In genomic region chr4:100816646-100817045, GRCh38 we compare ENCODE assay signal across 11 cellular contexts.
"Had no signal": no experiment of that assay in that cellular context is flagged by ENCODE, and none has a peak within 500 bp of the region (broad histone marks: within the 10 kb centered on the region; RNA-seq: fewer than 3 reads in every experiment).

No MANE protein-coding gene starts in this region.

- H3K27me3 ChIP-seq: adrenal gland, gastrocnemius medialis, heart left ventricle had no signal

- H3K9me3 ChIP-seq: adrenal gland, gastrocnemius medialis, heart left ventricle, mucosa of descending colon had no signal

- DNase-seq: activated CD4-positive, alpha-beta T cell treated with anti-CD3 and anti-CD28 coated beads, Interleukin-2, amount 50 U/mL, for 48 hours; activated naive CD4-positive, alpha-beta T cell treated with anti-CD3 and anti-CD28 coated beads, Interleukin-2, amount 50 U/mL, for 16 hours; adrenal gland; gastrocnemius medialis; heart left ventricle; mucosa of descending colon; naive thymus-derived CD4-positive, alpha-beta T cell; stimulated activated CD4-positive, alpha-beta T cell treated with anti-CD3 and anti-CD28 coated beads, Interleukin-1b, Interleukin-23, amount 100 ng/mL, for 48 hours; WERI-Rb-1 had no signal

- H3K36me3 ChIP-seq: adrenal gland, gastrocnemius medialis, heart left ventricle, WERI-Rb-1 had no signal

- ATAC-seq: gastrocnemius medialis; heart left ventricle; left lobe of liver; mucosa of descending colon; naive thymus-derived CD4-positive, alpha-beta T cell had no signal

- H3K4me1 ChIP-seq: adrenal gland, gastrocnemius medialis, heart left ventricle had no signal

- H3K4me3 ChIP-seq: adrenal gland, coronary artery, gastrocnemius medialis, heart left ventricle, mucosa of descending colon had no signal

- H3K27ac ChIP-seq: adrenal gland, coronary artery, gastrocnemius medialis, heart left ventricle, WERI-Rb-1 had no signal
